In the genomic region with DNA sequence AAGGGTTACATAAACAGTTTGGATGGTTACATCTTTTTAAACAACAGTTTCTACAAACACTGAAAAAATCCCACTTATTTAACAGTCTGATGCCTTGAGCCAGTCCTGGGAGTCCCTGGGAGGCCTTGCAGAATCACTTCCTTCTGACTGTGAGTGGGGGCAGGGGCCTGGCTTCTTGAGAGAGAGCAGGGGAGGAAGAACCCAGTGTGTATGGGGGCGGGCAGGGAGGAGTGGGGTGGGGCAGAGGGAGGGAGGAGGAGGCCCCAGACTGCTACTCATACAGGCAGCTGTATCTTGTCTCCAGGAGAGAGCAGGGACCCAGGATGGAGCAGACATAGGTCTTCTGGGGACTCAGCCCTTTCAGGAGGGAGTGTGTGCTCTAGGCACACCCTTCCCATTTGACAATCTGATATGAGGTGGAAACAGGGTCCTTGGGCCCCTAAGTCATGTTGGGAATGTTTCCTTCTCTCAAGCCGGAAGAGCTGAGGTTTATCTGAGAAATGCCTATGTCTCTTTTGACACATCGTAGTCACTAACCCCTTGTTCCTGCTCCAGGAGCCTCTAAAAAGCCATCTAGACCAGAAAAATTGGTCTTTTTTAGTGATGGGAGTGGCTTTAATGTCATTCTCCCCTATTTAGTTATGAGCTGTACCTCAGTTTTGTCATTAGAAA, we compare ENCODE assay signal across 8 cellular contexts. TPM values are rescaled to one million over a fixed set of nuclear protein-coding genes. Genes with fewer than 3 reads are reported as not detected.
A peak's percentile ranks its signal among the peaks of the same experiment; 100 is the strongest.
DNase-seq lines count a peak whose midpoint lies in the region; ATAC-seq and TF ChIP-seq lines count a peak whose summit lies in the region.

No MANE protein-coding gene starts in this region.

- H3K9me3 Mint-ChIP-seq in activated naive CD4-positive, alpha-beta T cell treated with anti-CD3 and anti-CD28 coated beads, Interleukin-2, amount 50 U/mL, for 72 hours = no peaks in the 10 kb centered on the region

- no peak for TF ChIP-seq CTCF in Peyer's patch (IDR thresholded peaks at IDR 0.05)

- peak overlapping the region; percentile 68 to 77 (median 75) for H3K27ac ChIP-seq in Peyer's patch

- no peaks in the 10 kb centered on the region for H3K36me3 ChIP-seq in Peyer's patch

- peak overlapping the region; percentile 56 to 81 for H3K27ac Mint-ChIP-seq in activated naive CD4-positive, alpha-beta T cell treated with anti-CD3 and anti-CD28 coated beads, Interleukin-2, amount 50 U/mL, for 72 hours

- no peaks in the 10 kb centered on the region for H3K9me3 ChIP-seq in Peyer's patch

- DNase-seq in Peyer's patch (peak; percentile 71 to 93 (median 92)), iPS-NIHi7 (ENCODE audit: extremely low spot score) (peak; percentile 87), NCI-H524 treated with DMSO at 0.1 percent for 48 hours (lab: John Stamatoyannopoulos, UW) (no peak), NCI-H2029 treated with DMSO at 0.1 percent for 48 hours (lab: John Stamatoyannopoulos, UW) (no peak)
- DNase-seq in activated naive CD4-positive, alpha-beta T cell treated with anti-CD3 and anti-CD28 coated beads, Interleukin-2, amount 50 U/mL, for 72 hours (ENCODE audit: low spot score in 2 of 2) = no peak
- DNase-seq in stimulated activated CD4-positive, alpha-beta T cell treated with anti-CD3 and anti-CD28 coated beads, Interleukin-4, amount 100 ng/mL, for 24 hours = peak; percentile 55

- ATAC-seq in GM18867 (IDR thresholded peaks at IDR 0.05; ENCODE audit: unreplicated experiment) (peak; percentile 87), HG02870 (IDR thresholded peaks at IDR 0.05; ENCODE audit: unreplicated experiment) (peak; percentile 82)
- peak; percentile 68 to 91 for ATAC-seq in activated naive CD4-positive, alpha-beta T cell treated with anti-CD3 and anti-CD28 coated beads, Interleukin-2, amount 50 U/mL, for 72 hours

- peaks cover 8 to 73% (median 26%) of the 10 kb centered on the region in 4 donors for H3K4me1 ChIP-seq in Peyer's patch

- H3K4me3 ChIP-seq in Peyer's patch = no peak overlapping the region

- H3K27me3 ChIP-seq in Peyer's patch = no peaks in the 10 kb centered on the region

- H3K36me3 Mint-ChIP-seq in activated naive CD4-positive, alpha-beta T cell treated with anti-CD3 and anti-CD28 coated beads, Interleukin-2, amount 50 U/mL, for 72 hours = peaks cover 2 to 4% of the 10 kb centered on the region in 2 donors

- TF ChIP-seq POLR2A in Peyer's patch (IDR thresholded peaks at IDR 0.05) = no peak

RNA-seq across cellular contexts. Expression of gene IRF1, which starts 52.8 kb away (rescaled TPM):
- total RNA-seq in Peyer's patch = 100 to 1,000 TPM in 3 of 4 donors, 10 to 100 TPM in 1; 92.7 to 152 (median 122) TPM
- total RNA-seq in activated naive CD4-positive, alpha-beta T cell treated with anti-CD3 and anti-CD28 coated beads, Interleukin-2, amount 50 U/mL, for 72 hours = 100 to 1,000 TPM; 107 to 156 TPM

Comparison
In these comparisons a context has a peak if more than half of its experiments do, and no peak if none do; other contexts are left out.
1. DNase-seq: peak in Peyer's patch (3 of 3), iPS-NIHi7 (single experiment) and stimulated activated CD4-positive, alpha-beta T cell treated with anti-CD3 and anti-CD28 coated beads, Interleukin-4, amount 100 ng/mL, for 24 hours (single experiment); none in activated naive CD4-positive, alpha-beta T cell treated with anti-CD3 and anti-CD28 coated beads, Interleukin-2, amount 50 U/mL, for 72 hours (0 of 2), NCI-H524 treated with DMSO at 0.1 percent for 48 hours (single experiment) and NCI-H2029 treated with DMSO at 0.1 percent for 48 hours (single experiment).
2. Peak in every context shown above with its lines, with median percentiles within 50 percentile points of each other: ATAC-seq.